15 cellular contexts compared by ENCODE assay signal in genomic region chr5:178532666-178533065, GRCh38.
"Had no signal": no experiment of that assay in that cellular context is flagged by ENCODE, and none has a peak within 500 bp of the region (broad histone marks: within the 10 kb centered on the region; RNA-seq: fewer than 3 reads in every experiment).

No MANE protein-coding gene starts in this region.

- H3K27ac ChIP-seq: brain microvascular endothelial cell, hepatocyte, ovary, suprapubic skin had no signal

- H3K79me2 ChIP-seq: hepatocyte had no signal

- H3K4me3 ChIP-seq: hepatocyte, ovary, suprapubic skin had no signal

- H2AFZ ChIP-seq: hepatocyte had no signal

- H3K4me2 ChIP-seq: hepatocyte had no signal

- DNase-seq: activated CD4-positive, alpha-beta T cell treated with anti-CD3 and anti-CD28 coated beads, Interleukin-2, amount 50 U/mL, for 48 hours; activated CD4-positive, CD25-positive, alpha-beta regulatory T cell treated with anti-CD3 and anti-CD28 coated beads, Interleukin-2, amount 50 U/mL, for 72 hours; activated CD8-positive, alpha-beta memory T cell treated with anti-CD3 and anti-CD28 coated beads, Interleukin-2, amount 10 ng/mL, durations not matched to agents 7 days and 5 days; activated gamma-delta T cell; activated T-cell treated with anti-CD3 and anti-CD28 coated beads, Interleukin-2, amount 50 U/mL, for 24 hours; brain microvascular endothelial cell; dermis blood vessel endothelial cell; erythroblast; kidney glomerular epithelial cell; ovary; stimulated activated CD4-positive, alpha-beta T cell treated with anti-CD3 and anti-CD28 coated beads, Interleukin-4, amount 100 ng/mL, for 1 hour; stimulated activated CD8-positive, alpha-beta memory T cell treated with anti-CD3 and anti-CD28 coated beads, Interleukin-4, amount 100 ng/mL, for 48 hours; stimulated activated naive CD8-positive, alpha-beta T cell treated with anti-CD3 and anti-CD28 coated beads, Interleukin-15, Interleukin-2, amounts not matched to agents 100 U/mL and 50 U/mL, for 24 hours had no signal

- H3K27me3 ChIP-seq: brain microvascular endothelial cell, hepatocyte, ovary, suprapubic skin had no signal

- H3K9me3 ChIP-seq: ovary, suprapubic skin had no signal

- ATAC-seq: activated CD8-positive, alpha-beta memory T cell treated with anti-CD3 and anti-CD28 coated beads, Interleukin-2, amount 10 ng/mL, durations not matched to agents 7 days and 5 days; stimulated activated naive CD8-positive, alpha-beta T cell treated with anti-CD3 and anti-CD28 coated beads, Interleukin-15, Interleukin-2, amounts not matched to agents 100 U/mL and 50 U/mL, for 24 hours had no signal

- H3K36me3 ChIP-seq: brain microvascular endothelial cell, ovary, suprapubic skin had no signal
